Comparison of ENCODE assay signal across 8 cellular contexts in the genomic region with DNA sequence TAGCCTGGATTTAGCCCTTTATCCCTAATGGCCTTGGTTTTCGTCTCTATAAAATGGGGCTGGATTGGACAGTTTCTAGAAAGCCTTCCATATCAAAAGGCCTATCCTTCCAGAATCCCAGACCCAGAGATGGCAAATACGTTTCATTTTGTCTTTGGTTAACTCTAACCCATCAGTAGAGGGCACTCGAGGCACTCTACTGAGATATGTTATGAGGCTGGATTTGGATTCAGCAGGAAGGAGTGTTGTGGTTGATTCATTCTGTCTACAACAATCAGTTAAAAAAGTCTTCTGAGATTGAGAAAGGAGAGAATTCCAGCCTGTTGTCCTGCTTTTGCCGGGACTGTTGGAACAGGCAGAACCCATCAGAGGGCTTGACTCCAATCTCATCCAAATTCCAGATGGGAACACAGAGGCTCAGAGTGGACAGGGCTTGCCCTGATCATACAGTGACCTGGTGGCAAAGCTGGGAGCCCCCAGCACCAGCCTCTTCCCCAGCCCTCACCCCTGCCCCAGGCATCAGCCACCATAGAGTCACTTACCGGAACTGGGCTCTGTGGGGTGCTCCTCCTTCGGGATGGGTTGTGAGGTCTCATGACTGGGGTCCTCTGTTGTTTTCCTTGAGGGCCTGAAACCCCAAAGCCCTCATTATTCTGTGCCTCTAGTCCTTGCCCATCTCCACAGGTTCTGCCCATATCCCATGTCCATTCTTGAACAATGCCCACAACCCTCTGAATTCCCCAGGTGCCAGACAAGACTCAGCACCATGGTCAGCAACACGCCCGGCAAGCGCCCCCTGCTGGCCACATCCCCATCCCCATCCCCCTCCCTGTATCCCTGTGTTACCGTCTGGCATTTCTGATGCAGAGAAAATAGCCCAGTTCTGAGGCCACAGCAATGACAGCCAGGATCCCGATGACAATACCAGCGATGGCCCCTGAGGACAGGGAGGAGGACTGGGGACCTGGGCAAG. TPM values are rescaled to one million over a fixed set of nuclear protein-coding genes. Genes with fewer than 3 reads are reported as not detected.
DNase-seq lines count a peak whose midpoint lies in the region; ATAC-seq and TF ChIP-seq lines count a peak whose summit lies in the region.

No MANE protein-coding gene starts in this region.

- H3K27me3 Mint-ChIP-seq in activated CD4-positive, alpha-beta T cell treated with anti-CD3 and anti-CD28 coated beads, Interleukin-2, amount 10 ng/mL, durations not matched to agents 24 days and 14 days, result no peaks in the 10 kb centered on the region

- H3K9me3 Mint-ChIP-seq in activated CD4-positive, alpha-beta T cell treated with anti-CD3 and anti-CD28 coated beads, Interleukin-2, amount 10 ng/mL, durations not matched to agents 24 days and 14 days, result peaks cover 37% of the 10 kb centered on the region

- no peak overlapping the region for H3K27ac Mint-ChIP-seq in activated CD4-positive, alpha-beta T cell treated with anti-CD3 and anti-CD28 coated beads, Interleukin-2, amount 10 ng/mL, durations not matched to agents 24 days and 14 days

- ATAC-seq in left colon, result peak; percentile 59
- no peak for ATAC-seq in GM19452 (IDR thresholded peaks at IDR 0.05; ENCODE audit: unreplicated experiment)

- H3K27ac ChIP-seq in VCaP, result no peak overlapping the region

- TF ChIP-seq CTCF in VCaP (conservative IDR thresholded peaks at IDR 0.05), result peak; percentile 79

- H3K36me3 Mint-ChIP-seq in activated CD4-positive, alpha-beta T cell treated with anti-CD3 and anti-CD28 coated beads, Interleukin-2, amount 10 ng/mL, durations not matched to agents 24 days and 14 days (ENCODE audit: low read depth), result no peaks in the 10 kb centered on the region

- intact Hi-C loops in activated CD4-positive, alpha-beta T cell treated with anti-CD3 and anti-CD28 coated beads, Interleukin-2, amount 10 ng/mL, durations not matched to agents 24 days and 14 days (cut with micrococcal nuclease), result no loop called here
- intact Hi-C loops in left colon (cut with DNase I, micrococcal nuclease), result no loop called here

- DNase-seq in activated CD4-positive, alpha-beta T cell treated with anti-CD3 and anti-CD28 coated beads, Interleukin-2, amount 10 ng/mL, durations not matched to agents 24 days and 14 days, result peak; percentile 70
- no peak for DNase-seq in activated CD4-positive, alpha-beta T cell treated with anti-CD3 and anti-CD28 coated beads for 4 hours
- peak; percentile 43 for DNase-seq in LHCN-M2 (ENCODE audit: low read depth)
- DNase-seq in left colon, result peak in 1 of 2 donors; percentile 34
- no peak for DNase-seq in dedifferentiated amniotic fluid mesenchymal stem cell (ENCODE audit: extremely low spot score)
- no peak for DNase-seq in superior temporal gyrus (ENCODE audit: extremely low spot score)

- no peaks in the 10 kb centered on the region for H3K4me1 Mint-ChIP-seq in activated CD4-positive, alpha-beta T cell treated with anti-CD3 and anti-CD28 coated beads, Interleukin-2, amount 10 ng/mL, durations not matched to agents 24 days and 14 days

- no peak overlapping the region for H3K4me3 Mint-ChIP-seq in activated CD4-positive, alpha-beta T cell treated with anti-CD3 and anti-CD28 coated beads, Interleukin-2, amount 10 ng/mL, durations not matched to agents 24 days and 14 days

RNA-seq across cellular contexts. Expression of a gene that starts 12.3 kb away (rescaled TPM):
- total RNA-seq in activated CD4-positive, alpha-beta T cell treated with anti-CD3 and anti-CD28 coated beads, Interleukin-2, amount 10 ng/mL, durations not matched to agents 24 days and 14 days, result 7.0 and 8.5 TPM in 2 replicates
- total RNA-seq in LHCN-M2 (2014; rRNA removed), result 13.9 and 15.7 TPM in 2 replicates
- 2.0 TPM for polyA plus RNA-seq in LHCN-M2 (2012)
- 1 to 10 TPM; 6.1 to 7.5 TPM for total RNA-seq in left colon

RNA-seq across cellular contexts. Expression of a gene that starts 16.9 kb away (rescaled TPM):
- total RNA-seq in activated CD4-positive, alpha-beta T cell treated with anti-CD3 and anti-CD28 coated beads, Interleukin-2, amount 10 ng/mL, durations not matched to agents 24 days and 14 days, result not detected in 2 replicates
- total RNA-seq in LHCN-M2 (2014; rRNA removed) (not detected in 2 replicates), left colon (under 1 TPM; 0.15 to 0.42 TPM)
- polyA plus RNA-seq in LHCN-M2 (2012), result not detected

Comparison
In these comparisons a context has a peak if more than half of its experiments do, and no peak if none do; other contexts are left out.
1. DNase-seq: peak in activated CD4-positive, alpha-beta T cell treated with anti-CD3 and anti-CD28 coated beads, Interleukin-2, amount 10 ng/mL, durations not matched to agents 24 days and 14 days (single experiment) and LHCN-M2 (single experiment); none in activated CD4-positive, alpha-beta T cell treated with anti-CD3 and anti-CD28 coated beads for 4 hours (0 of 2), dedifferentiated amniotic fluid mesenchymal stem cell (single experiment) and superior temporal gyrus (single experiment).